Comparison of ENCODE assay signal across 8 cellular contexts in the genomic region with DNA sequence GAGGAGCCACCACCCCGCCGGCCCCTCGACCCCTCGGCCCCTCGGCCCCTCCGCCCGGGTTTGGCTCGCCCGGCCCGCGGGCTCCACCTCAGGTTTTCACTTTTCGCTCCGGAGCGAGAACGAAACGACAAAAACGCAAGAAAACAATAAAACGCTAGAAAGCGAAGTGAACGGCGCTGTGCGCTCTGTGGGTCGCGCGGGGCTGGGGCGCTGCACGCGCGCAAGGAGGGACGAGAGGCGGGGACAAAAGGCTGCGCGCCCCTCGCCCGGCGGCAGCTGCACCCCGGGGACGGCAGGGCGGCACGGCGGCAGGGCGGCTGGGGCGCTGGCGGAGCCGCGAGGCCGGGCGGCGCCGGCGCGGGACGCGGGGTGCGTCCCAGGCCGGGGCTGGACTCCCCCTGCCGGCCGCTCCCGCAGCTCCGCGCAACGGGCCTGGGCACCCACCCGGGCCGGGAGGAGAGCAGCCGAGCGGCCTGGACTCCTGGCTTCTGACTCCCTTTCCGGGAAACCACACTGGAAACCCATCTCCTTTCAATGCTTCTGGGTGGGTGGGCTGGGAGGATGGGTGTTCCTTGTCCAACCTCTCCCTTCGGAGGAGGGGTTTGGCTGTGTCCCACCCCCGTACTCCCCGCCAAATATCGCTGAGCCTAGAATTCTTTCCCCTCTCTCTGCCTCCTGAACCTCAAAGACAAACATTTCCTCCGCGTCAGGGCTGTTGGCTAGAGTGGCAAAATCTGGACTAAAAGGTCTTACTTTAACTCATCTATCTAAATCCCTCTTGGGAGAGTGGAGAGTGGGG. TPM values are rescaled to one million over a fixed set of nuclear protein-coding genes. Genes with fewer than 3 reads are reported as not detected.
DNase-seq lines count a peak whose midpoint lies in the region; ATAC-seq and TF ChIP-seq lines count a peak whose summit lies in the region.

No MANE protein-coding gene starts in this region.

- CTCF ChIA-PET in HEK293 (lab: Yijun Ruan, JAX), result interaction anchor here (0.7 to 3.2 kb wide), 8 partner anchors 94 to 725 kb away, joined by 3 to 17 read pairs (median 4); no protein-coding TSS in a partner anchor

- H3K27ac Mint-ChIP-seq in chondrocyte (ENCODE audit: unreplicated experiment), result peak overlapping the region; percentile 32
- peak overlapping the region; percentile 72 for H3K27ac Mint-ChIP-seq in stimulated activated naive B cell treated with anti-CD40 and anti-IgM and Interleukin-4, amounts not matched to agents 10 μg/mL and 1 μg/mL and 100 μg/mL, for 72 hours

- TF ChIP-seq CTCF in HEK293 (tag by site-specific recombination; IDR thresholded peaks at IDR 0.05), result no peak; the same call in 1 of the 2 replicates
- TF ChIP-seq CTCF in chondrocyte (IDR thresholded peaks at IDR 0.05), result peak; percentile 72

- peaks cover 16% of the 10 kb centered on the region for H3K4me1 Mint-ChIP-seq in chondrocyte (ENCODE audit: low read depth)
- H3K4me1 Mint-ChIP-seq in stimulated activated naive B cell treated with anti-CD40 and anti-IgM and Interleukin-4, amounts not matched to agents 10 μg/mL and 1 μg/mL and 100 μg/mL, for 72 hours, result peaks cover 27 to 52% of the 10 kb centered on the region in 2 donors

- ATAC-seq in SK-N-SH treated with all-trans-retinoic acid at 6 μM for 48 hours (no peak), HG02610 (IDR thresholded peaks at IDR 0.05; ENCODE audit: unreplicated experiment) (no peak)
- ATAC-seq in stimulated activated naive B cell treated with anti-CD40 and anti-IgM and Interleukin-4, amounts not matched to agents 10 μg/mL and 1 μg/mL and 100 μg/mL, for 72 hours (replicated peaks), result peak; percentile 40 to 42

- peaks cover 0 to 43% of the 10 kb centered on the region in 2 experiments; a peak in 1 of 3 replicates for H3K36me3 ChIP-seq in HEK293 (ENCODE audit: control insufficient read depth in 2 of 2, insufficient read depth in 1 of 2, low read length in 2 of 2)

- peak overlapping the region; percentile 68 for H3K4me3 Mint-ChIP-seq in chondrocyte (ENCODE audit: unreplicated experiment)
- H3K4me3 Mint-ChIP-seq in stimulated activated naive B cell treated with anti-CD40 and anti-IgM and Interleukin-4, amounts not matched to agents 10 μg/mL and 1 μg/mL and 100 μg/mL, for 72 hours, result peak overlapping the region; percentile 72 to 77

- DNase-seq in DMS53 treated with DMSO at 0.1 percent for 48 hours (lab: John Stamatoyannopoulos, UW; ENCODE audit: unreplicated experiment), result peak; percentile 30
- DNase-seq in chondrocyte (ENCODE audit: low spot score), result peak; percentile 72
- DNase-seq in left kidney (ENCODE audit: low read depth, low spot score), result peak; percentile 83
- no peak for DNase-seq in stimulated activated naive B cell treated with anti-CD40 and anti-IgM and Interleukin-4, amounts not matched to agents 10 μg/mL and 1 μg/mL and 100 μg/mL, for 72 hours
- no peak for DNase-seq in NCI-H2029 (lab: John Stamatoyannopoulos, UW)

- H3K27me3 Mint-ChIP-seq in chondrocyte (ENCODE audit: low read depth), result no peaks in the 10 kb centered on the region
- peaks cover 43 to 74% of the 10 kb centered on the region in 2 donors for H3K27me3 Mint-ChIP-seq in stimulated activated naive B cell treated with anti-CD40 and anti-IgM and Interleukin-4, amounts not matched to agents 10 μg/mL and 1 μg/mL and 100 μg/mL, for 72 hours

- H3K4me3 ChIP-seq in HEK293 (ENCODE audit: low read depth, low read length), result peak overlapping the region; percentile 33

- peak overlapping the region; percentile 46; the same call in 1 of the 2 replicates for H3K27ac ChIP-seq in HEK293 (ENCODE audit: extremely low read depth, low read depth, low read length)

- H3K9me3 Mint-ChIP-seq in chondrocyte (ENCODE audit: low read depth), result no peaks in the 10 kb centered on the region
- H3K9me3 Mint-ChIP-seq in stimulated activated naive B cell treated with anti-CD40 and anti-IgM and Interleukin-4, amounts not matched to agents 10 μg/mL and 1 μg/mL and 100 μg/mL, for 72 hours, result no peaks in the 10 kb centered on the region

- H3K4me1 ChIP-seq in HEK293 (ENCODE audit: control insufficient read depth, insufficient read depth, low read length), result peaks cover 4% of the 10 kb centered on the region

- H3K36me3 Mint-ChIP-seq in chondrocyte (ENCODE audit: low read depth), result no peaks in the 10 kb centered on the region
- peaks cover 2 to 4% of the 10 kb centered on the region in 2 donors for H3K36me3 Mint-ChIP-seq in stimulated activated naive B cell treated with anti-CD40 and anti-IgM and Interleukin-4, amounts not matched to agents 10 μg/mL and 1 μg/mL and 100 μg/mL, for 72 hours

- H3K9me3 ChIP-seq in HEK293 (ENCODE audit: control insufficient read depth, insufficient read depth, low read depth, low read length), result no peaks in the 10 kb centered on the region

- POLR2A ChIA-PET in HEK293 (lab: Yijun Ruan, JAX), result interaction anchor here (2.7 kb wide), 1 partner anchor 10 kb away, joined by 18 read pairs; the partner anchor contains the start of gene TBX2

TF ChIP-seq in HEK293, 187 proteins besides CTCF, POLR2A, EP300 and RAD21 (continues in another document):
- TF ChIP-seq SP2 (tag by site-specific recombination; IDR thresholded peaks at IDR 0.05) (peak; percentile 39; the same call in 1 of the 2 replicates), ZNF184 (tag by site-specific recombination; IDR thresholded peaks at IDR 0.05) (no peak), ZIC2 (tag by site-specific recombination; IDR thresholded peaks at IDR 0.05) (peak; percentile 66; the same call in 1 of the 2 replicates), ZFP37 (tag by site-specific recombination; IDR thresholded peaks at IDR 0.05) (no peak), SP7 (tag by site-specific recombination; IDR thresholded peaks at IDR 0.05) (no peak), ZNF660 (tag by site-specific recombination; IDR thresholded peaks at IDR 0.05) (0 out of 2 replicates have a peak, but pooled peaks have one; percentile 20), ZNF19 (tag by site-specific recombination; IDR thresholded peaks at IDR 0.05; ENCODE audit: low read depth) (no peak), KLF16 (tag by site-specific recombination; IDR thresholded peaks at IDR 0.05) (no peak), GLIS1 (tag by site-specific recombination; IDR thresholded peaks at IDR 0.05) (no peak), ZBTB21 (tag by site-specific recombination; IDR thresholded peaks at IDR 0.05) (no peak), ZNF830 (tag by site-specific recombination; IDR thresholded peaks at IDR 0.05; ENCODE audit: low read depth) (no peak), REPIN1 (tag by site-specific recombination; IDR thresholded peaks at IDR 0.05; ENCODE audit: low read depth) (no peak), TRIM28 (IDR thresholded peaks at IDR 0.05; ENCODE audit: borderline replicate concordance, low read length) (no peak), ZNF548 (tag by site-specific recombination; IDR thresholded peaks at IDR 0.05) (no peak), ZNF843 (tag by site-specific recombination; IDR thresholded peaks at IDR 0.05) (no peak)
- TF ChIP-seq, protein P1, sequence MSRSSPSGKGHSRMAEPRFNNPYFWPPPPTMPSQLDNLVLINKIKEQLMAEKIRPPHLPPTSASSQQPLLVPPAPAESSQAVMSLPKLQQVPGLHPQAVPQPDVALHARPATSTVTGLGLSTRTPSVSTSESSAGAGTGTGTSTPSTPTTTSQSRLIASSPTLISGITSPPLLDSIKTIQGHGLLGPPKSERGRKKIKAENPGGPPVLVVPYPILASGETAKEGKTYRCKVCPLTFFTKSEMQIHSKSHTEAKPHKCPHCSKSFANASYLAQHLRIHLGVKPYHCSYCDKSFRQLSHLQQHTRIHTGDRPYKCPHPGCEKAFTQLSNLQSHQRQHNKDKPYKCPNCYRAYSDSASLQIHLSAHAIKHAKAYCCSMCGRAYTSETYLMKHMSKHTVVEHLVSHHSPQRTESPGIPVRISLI (tag by site-specific recombination; IDR thresholded peaks at IDR 0.05), result no peak

TF ChIP-seq in SK-N-SH treated with all-trans-retinoic acid at 6 μM for 48 hours, 23 proteins besides CTCF, POLR2A, EP300 and RAD21:
- TF ChIP-seq TOX (CRISPR knock-in tag; IDR thresholded peaks at IDR 0.05; ENCODE audit: borderline replicate concordance), result 0 out of 2 replicates have a peak, but pooled peaks have one; percentile 13
- TF ChIP-seq CSRNP3 (CRISPR knock-in tag; IDR thresholded peaks at IDR 0.05), result no peak
- 0 out of 2 replicates have a peak, but pooled peaks have one; percentile 37 for TF ChIP-seq ESRRG (CRISPR knock-in tag; IDR thresholded peaks at IDR 0.05)
- peak; percentile 13; the same call in 1 of the 2 replicates for TF ChIP-seq RARB (CRISPR knock-in tag; IDR thresholded peaks at IDR 0.05)

RNA-seq across cellular contexts. Expression of gene TBX2, which starts 9.9 kb away (rescaled TPM):
- 2.0 to 8.6 TPM (median 8.4 TPM) in 3 replicates for total RNA-seq in chondrocyte

RNA-seq across cellular contexts. Expression of gene TBX4, which starts 42.7 kb away (rescaled TPM):
- total RNA-seq in chondrocyte, result not detected in 3 replicates

Comparison
In these comparisons a context has a peak if more than half of its experiments do, and no peak if none do; other contexts are left out.
1. DNase-seq: peak in DMS53 treated with DMSO at 0.1 percent for 48 hours (single experiment), chondrocyte (single experiment) and left kidney (single experiment); none in stimulated activated naive B cell treated with anti-CD40 and anti-IgM and Interleukin-4, amounts not matched to agents 10 μg/mL and 1 μg/mL and 100 μg/mL, for 72 hours (single experiment) and NCI-H2029 (single experiment).
2. ATAC-seq: peak in stimulated activated naive B cell treated with anti-CD40 and anti-IgM and Interleukin-4, amounts not matched to agents 10 μg/mL and 1 μg/mL and 100 μg/mL, for 72 hours (2 of 2); none in SK-N-SH treated with all-trans-retinoic acid at 6 μM for 48 hours (single experiment) and HG02610 (single experiment).